16 cellular contexts compared by ENCODE assay signal in the genomic region with DNA sequence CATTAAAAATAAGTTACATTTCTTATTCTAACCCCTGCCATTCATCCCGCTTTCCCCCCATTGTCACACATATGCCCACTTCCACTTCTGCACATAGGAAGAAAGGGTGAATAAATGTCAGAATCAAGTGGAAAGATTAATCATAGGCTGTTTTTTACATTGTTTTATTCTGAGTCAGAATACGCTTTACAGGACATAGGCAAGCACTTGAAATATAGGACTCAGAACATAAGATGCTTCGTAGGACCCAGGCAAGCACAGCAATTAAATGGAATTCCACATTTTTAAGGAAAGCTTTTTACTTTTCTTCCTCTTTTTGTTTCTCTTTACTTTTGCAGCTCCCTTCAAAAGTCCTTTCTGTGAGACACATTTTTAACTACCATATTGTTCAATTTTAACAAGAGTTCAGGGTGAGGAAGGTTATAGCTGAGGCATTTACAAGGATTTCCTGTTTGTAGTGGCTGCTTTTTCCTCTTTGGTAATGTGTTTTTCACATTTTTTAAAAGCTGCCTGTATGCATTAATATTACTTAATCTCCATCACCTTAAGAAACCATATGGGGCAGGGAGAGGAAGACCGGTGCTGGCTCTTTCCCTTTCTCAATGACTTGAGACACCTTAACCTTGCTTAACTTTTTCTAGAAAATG.
A peak's percentile ranks its signal among the peaks of the same experiment; 100 is the strongest.
DNase-seq lines count a peak whose midpoint lies in the region; ATAC-seq and TF ChIP-seq lines count a peak whose summit lies in the region.
"Had no signal": no experiment of that assay in that cellular context is flagged by ENCODE, and none has a peak within 500 bp of the region (broad histone marks: within the 10 kb centered on the region; RNA-seq: fewer than 3 reads in every experiment).

No MANE protein-coding gene starts in this region.

- peaks cover 3% of the 10 kb centered on the region for H3K4me1 Mint-ChIP-seq in mesothelial cell of epicardium

- H3K36me3 Mint-ChIP-seq in activated naive CD4-positive, alpha-beta T cell treated with anti-CD3 and anti-CD28 coated beads, Interleukin-2, amount 50 U/mL, for 72 hours = no peaks in the 10 kb centered on the region
- H3K36me3 Mint-ChIP-seq in mesothelial cell of epicardium = no peaks in the 10 kb centered on the region

- no peak for ATAC-seq in thoracic aorta (ENCODE audit: insufficient number of reproducible peaks, low FRiP score, low read depth)
- ATAC-seq in activated naive CD4-positive, alpha-beta T cell treated with anti-CD3 and anti-CD28 coated beads, Interleukin-2, amount 50 U/mL, for 72 hours = no peak
- ATAC-seq: activated T-cell treated with anti-CD3 and anti-CD28 coated beads, Interleukin-2, amount 50 U/mL, for 4 hours had no signal

- CTCF ChIA-PET in RWPE1 (lab: Yijun Ruan, JAX) = interaction anchor here (0.7 to 0.9 kb wide), 2 partner anchors 12 to 67 kb away, joined by 3 to 4 read pairs; no protein-coding TSS in a partner anchor

- H3K27me3 Mint-ChIP-seq in mesothelial cell of epicardium (ENCODE audit: low read depth) = no peaks in the 10 kb centered on the region

- H3K27ac ChIP-seq in RWPE1 (no peak overlapping the region), thoracic aorta (peak overlapping the region; percentile 27 to 45)
- H3K27ac ChIP-seq: 22Rv1, adrenal gland, Peyer's patch had no signal

- H3K9me3 ChIP-seq in thoracic aorta = no peaks in the 10 kb centered on the region
- H3K9me3 ChIP-seq: adrenal gland, Peyer's patch had no signal

- no peaks in the 10 kb centered on the region for H3K27me3 ChIP-seq in thoracic aorta (replicated peaks; ENCODE audit: insufficient read depth)
- H3K27me3 ChIP-seq: adrenal gland, Peyer's patch had no signal

- peaks cover 19 to 40% of the 10 kb centered on the region in 2 donors for H3K4me1 ChIP-seq in thoracic aorta (ENCODE audit: control insufficient read depth in 1 of 2, low read depth in 2 of 2)

- TF ChIP-seq CTCF in RWPE1 (conservative IDR thresholded peaks at IDR 0.05; ENCODE audit: low read depth) (no peak), fibroblast of villous mesenchyme (IDR thresholded peaks at IDR 0.05; ENCODE audit: insufficient read depth, low read depth, low read length) (no peak), thoracic aorta (IDR thresholded peaks at IDR 0.05) (no peak), mesothelial cell of epicardium (IDR thresholded peaks at IDR 0.05; ENCODE audit: unreplicated experiment) (no peak)

- H3K4me3 ChIP-seq in fibroblast of villous mesenchyme (ENCODE audit: low read depth, low read length) (no peak overlapping the region), thoracic aorta (no peak overlapping the region)
- H3K4me3 ChIP-seq: adrenal gland, Peyer's patch had no signal

- H3K4me3 Mint-ChIP-seq in mesothelial cell of epicardium = no peak overlapping the region
- H3K4me3 Mint-ChIP-seq: activated T-cell treated with anti-CD3 and anti-CD28 coated beads, Interleukin-2, amount 50 U/mL, for 4 hours had no signal

- H3K9me3 Mint-ChIP-seq in activated naive CD4-positive, alpha-beta T cell treated with anti-CD3 and anti-CD28 coated beads, Interleukin-2, amount 50 U/mL, for 72 hours = no peaks in the 10 kb centered on the region
- peaks cover 18% of the 10 kb centered on the region for H3K9me3 Mint-ChIP-seq in mesothelial cell of epicardium
- H3K9me3 Mint-ChIP-seq: activated T-cell treated with anti-CD3 and anti-CD28 coated beads, Interleukin-2, amount 50 U/mL, for 4 hours had no signal

- no peaks in the 10 kb centered on the region for H3K36me3 ChIP-seq in thoracic aorta
- H3K36me3 ChIP-seq: adrenal gland, Peyer's patch had no signal

- DNase-seq in DMS53 (lab: John Stamatoyannopoulos, UW) = peak; percentile 10
- DNase-seq in DMS53 treated with DMSO at 0.1 percent for 48 hours (lab: John Stamatoyannopoulos, UW; ENCODE audit: unreplicated experiment) = no peak
- peak; percentile 20 for DNase-seq in RWPE1 (ENCODE audit: low spot score)
- peak; percentile 37 for DNase-seq in fibroblast of villous mesenchyme (ENCODE audit: low read depth)
- no peak for DNase-seq in thoracic aorta (ENCODE audit: low spot score)
- no peak for DNase-seq in activated naive CD4-positive, alpha-beta T cell treated with anti-CD3 and anti-CD28 coated beads, Interleukin-2, amount 50 U/mL, for 72 hours (ENCODE audit: low spot score in 2 of 2)
- DNase-seq in NCI-H2107 (lab: John Stamatoyannopoulos, UW) = no peak
- DNase-seq in mesothelial cell of epicardium (ENCODE audit: low spot score in 2 of 2, unreplicated experiment in 2 of 2) = no peak
- DNase-seq: activated CD4-positive, alpha-beta T cell treated with anti-CD3 and anti-CD28 coated beads for 48 hours; activated T-cell treated with anti-CD3 and anti-CD28 coated beads, Interleukin-2, amount 50 U/mL, for 4 hours; adrenal gland; NCI-H1417 treated with DMSO at 0.1 percent for 48 hours; NCI-H446 treated with DMSO at 0.1 percent for 48 hours; Peyer's patch; stimulated activated CD4-positive, alpha-beta T cell treated with anti-CD3 and anti-CD28 coated beads, Interleukin-2, amount 100 ng/mL, for 48 hours had no signal

- H3K27ac Mint-ChIP-seq in activated naive CD4-positive, alpha-beta T cell treated with anti-CD3 and anti-CD28 coated beads, Interleukin-2, amount 50 U/mL, for 72 hours = no peak overlapping the region
- no peak overlapping the region for H3K27ac Mint-ChIP-seq in mesothelial cell of epicardium

- POLR2A ChIA-PET in RWPE1 (lab: Yijun Ruan, JAX; ENCODE audit: low non-redundant PET) = no interaction called here

Comparison
In these comparisons a context has a peak if more than half of its experiments do, and no peak if none do; other contexts are left out.
1. DNase-seq: peak in DMS53 (single experiment), RWPE1 (single experiment) and fibroblast of villous mesenchyme (single experiment); none in DMS53 treated with DMSO at 0.1 percent for 48 hours (single experiment), thoracic aorta (single experiment), activated naive CD4-positive, alpha-beta T cell treated with anti-CD3 and anti-CD28 coated beads, Interleukin-2, amount 50 U/mL, for 72 hours (0 of 2), NCI-H2107 (single experiment) and mesothelial cell of epicardium (0 of 2).